9 cellular contexts compared by ENCODE assay signal in genomic region chr6:14804444-14805210, GRCh38.
DNase-seq lines count a peak whose midpoint lies in the region; ATAC-seq, FAIRE-seq and TF ChIP-seq lines count a peak whose summit lies in the region.
"Had no signal": no experiment of that assay in that cellular context is flagged by ENCODE, and none has a peak within 500 bp of the region (broad histone marks: within the 10 kb centered on the region; RNA-seq: fewer than 3 reads in every experiment).

No MANE protein-coding gene starts in this region.

- WGBS in hepatocyte (ENCODE audit: low lambda C conversion rate, missing lambda C conversion rate) = 67% methylated on average over 20 of the region's 20 CpGs
- 30 to 50% (median 42%) methylated on average over 20 of the region's 20 CpGs for WGBS in small intestine, 3 donors

- H3K4me2 ChIP-seq in hepatocyte = no peak overlapping the region

- H3K4me1 Mint-ChIP-seq in activated T-helper 17 cell treated with anti-CD3 and anti-CD28 coated beads, Interleukin-2, amount 50 U/mL, for 72 hours = peaks cover 7% of the 10 kb centered on the region
- H3K4me1 Mint-ChIP-seq in activated T-helper 2 cell treated with anti-CD3 and anti-CD28 coated beads, Interferon-gamma antibody, Interleukin-2, Interleukin-4, amounts not matched to agents 10 μg/mL and 5 μg/mL and 100 μg/mL, durations not matched to agents 14 hours and 24 hours and 36 hours (ENCODE audit: low read depth) = peaks cover 7% of the 10 kb centered on the region
- H3K4me1 Mint-ChIP-seq in activated naive CD4-positive, alpha-beta T cell treated with anti-CD3 and anti-CD28 coated beads for 36 hours (ENCODE audit: low read depth) = peaks cover 2% of the 10 kb centered on the region

- peak; percentile 73 for DNase-seq in H4 (ENCODE audit: low spot score)
- peak; percentile 82 for DNase-seq in astrocyte of the cerebellum (ENCODE audit: low read depth)
- DNase-seq in hepatocyte (ENCODE audit: low spot score) = peak; percentile 84
- DNase-seq in small intestine = peak; percentile 97
- DNase-seq in activated T-helper 2 cell treated with anti-CD3 and anti-CD28 coated beads, Interferon-gamma antibody, Interleukin-2, Interleukin-4, amounts not matched to agents 10 μg/mL and 5 μg/mL and 100 μg/mL, durations not matched to agents 14 hours and 24 hours and 36 hours (ENCODE audit: low spot score) = no peak
- no peak for DNase-seq in activated naive CD4-positive, alpha-beta T cell treated with anti-CD3 and anti-CD28 coated beads for 36 hours

- H3K27me3 Mint-ChIP-seq in activated T-helper 17 cell treated with anti-CD3 and anti-CD28 coated beads, Interleukin-2, amount 50 U/mL, for 72 hours = no peaks in the 10 kb centered on the region
- peaks cover 2% of the 10 kb centered on the region for H3K27me3 Mint-ChIP-seq in activated T-helper 2 cell treated with anti-CD3 and anti-CD28 coated beads, Interferon-gamma antibody, Interleukin-2, Interleukin-4, amounts not matched to agents 10 μg/mL and 5 μg/mL and 100 μg/mL, durations not matched to agents 14 hours and 24 hours and 36 hours (ENCODE audit: low read depth)
- no peaks in the 10 kb centered on the region for H3K27me3 Mint-ChIP-seq in activated naive CD4-positive, alpha-beta T cell treated with anti-CD3 and anti-CD28 coated beads for 36 hours (ENCODE audit: low read depth)

- in situ Hi-C loops in astrocyte of the cerebellum (cut with HindIII; ENCODE audit: low sequenced_read_pairs) = loop anchor here (5.0 kb wide), 1 partner anchor 68 kb away; no protein-coding TSS in a partner anchor

- H3K36me3 Mint-ChIP-seq in activated T-helper 17 cell treated with anti-CD3 and anti-CD28 coated beads, Interleukin-2, amount 50 U/mL, for 72 hours (ENCODE audit: low read depth) = no peaks in the 10 kb centered on the region
- peaks cover 5% of the 10 kb centered on the region for H3K36me3 Mint-ChIP-seq in activated T-helper 2 cell treated with anti-CD3 and anti-CD28 coated beads, Interferon-gamma antibody, Interleukin-2, Interleukin-4, amounts not matched to agents 10 μg/mL and 5 μg/mL and 100 μg/mL, durations not matched to agents 14 hours and 24 hours and 36 hours (ENCODE audit: low read depth)
- H3K36me3 Mint-ChIP-seq in activated naive CD4-positive, alpha-beta T cell treated with anti-CD3 and anti-CD28 coated beads for 36 hours (ENCODE audit: low read depth) = no peaks in the 10 kb centered on the region

- H3K4me1 ChIP-seq in hepatocyte (ENCODE audit: insufficient read depth) (no peaks in the 10 kb centered on the region), small intestine (ENCODE audit: control insufficient read depth in 2 of 2, insufficient read depth in 1 of 2, low read depth in 1 of 2, low read length in 1 of 2) (peaks cover 0 to 6% of the 10 kb centered on the region in 2 donors)

- no peak overlapping the region for H3K4me3 ChIP-seq in astrocyte of the cerebellum (ENCODE audit: low read depth, low read length)
- no peak overlapping the region for H3K4me3 ChIP-seq in hepatocyte
- no peak overlapping the region for H3K4me3 ChIP-seq in small intestine (ENCODE audit: low read depth in 1 of 2, low read length in 2 of 2)

- H3K36me3 ChIP-seq in hepatocyte (replicated peaks; ENCODE audit: insufficient read depth, low read depth) (no peaks in the 10 kb centered on the region), small intestine (ENCODE audit: control insufficient read depth in 2 of 2, insufficient read depth in 2 of 2, low read length in 2 of 2) (no peaks in the 10 kb centered on the region)

- no peak overlapping the region for H3K27ac ChIP-seq in hepatocyte
- H3K27ac ChIP-seq in small intestine (ENCODE audit: low read depth in 1 of 2, low read length in 1 of 2) = peak overlapping the region; percentile 1 to 77

- H3K27ac Mint-ChIP-seq in activated T-helper 17 cell treated with anti-CD3 and anti-CD28 coated beads, Interleukin-2, amount 50 U/mL, for 72 hours = no peak overlapping the region
- H3K27ac Mint-ChIP-seq in activated T-helper 2 cell treated with anti-CD3 and anti-CD28 coated beads, Interferon-gamma antibody, Interleukin-2, Interleukin-4, amounts not matched to agents 10 μg/mL and 5 μg/mL and 100 μg/mL, durations not matched to agents 14 hours and 24 hours and 36 hours = no peak overlapping the region
- no peak overlapping the region for H3K27ac Mint-ChIP-seq in activated naive CD4-positive, alpha-beta T cell treated with anti-CD3 and anti-CD28 coated beads for 36 hours

- peaks cover 4% of the 10 kb centered on the region for H3K9me3 Mint-ChIP-seq in activated T-helper 17 cell treated with anti-CD3 and anti-CD28 coated beads, Interleukin-2, amount 50 U/mL, for 72 hours
- H3K9me3 Mint-ChIP-seq in activated T-helper 2 cell treated with anti-CD3 and anti-CD28 coated beads, Interferon-gamma antibody, Interleukin-2, Interleukin-4, amounts not matched to agents 10 μg/mL and 5 μg/mL and 100 μg/mL, durations not matched to agents 14 hours and 24 hours and 36 hours = peaks cover 19% of the 10 kb centered on the region
- H3K9me3 Mint-ChIP-seq in activated naive CD4-positive, alpha-beta T cell treated with anti-CD3 and anti-CD28 coated beads for 36 hours = peaks cover 9% of the 10 kb centered on the region

- ATAC-seq in activated T-helper 17 cell treated with anti-CD3 and anti-CD28 coated beads, Interleukin-2, amount 50 U/mL, for 72 hours (replicated peaks) = no peak
- no peak for ATAC-seq in GM21423 (IDR thresholded peaks at IDR 0.05; ENCODE audit: unreplicated experiment)

- TF ChIP-seq CTCF in astrocyte of the cerebellum (IDR thresholded peaks at IDR 0.05; ENCODE audit: low read depth, low read length, missing control alignments) (no peak), hepatocyte (IDR thresholded peaks at IDR 0.05; ENCODE audit: poor library complexity) (no peak)

- no peaks in the 10 kb centered on the region for H4K20me1 ChIP-seq in hepatocyte (ENCODE audit: insufficient read depth, poor library complexity, severe bottlenecking)

- H3K9me2 ChIP-seq in hepatocyte (replicated peaks; ENCODE audit: insufficient read depth) = no peaks in the 10 kb centered on the region

- no peak for FAIRE-seq in small intestine (lab: Jason Lieb, UNC)

- H3K4me3 Mint-ChIP-seq in activated T-helper 17 cell treated with anti-CD3 and anti-CD28 coated beads, Interleukin-2, amount 50 U/mL, for 72 hours = no peak overlapping the region
- no peak overlapping the region for H3K4me3 Mint-ChIP-seq in activated T-helper 2 cell treated with anti-CD3 and anti-CD28 coated beads, Interferon-gamma antibody, Interleukin-2, Interleukin-4, amounts not matched to agents 10 μg/mL and 5 μg/mL and 100 μg/mL, durations not matched to agents 14 hours and 24 hours and 36 hours (ENCODE audit: low read depth)
- H3K4me3 Mint-ChIP-seq in activated naive CD4-positive, alpha-beta T cell treated with anti-CD3 and anti-CD28 coated beads for 36 hours = no peak overlapping the region
- H3K4me3 Mint-ChIP-seq: nephron had no signal

- H2AFZ ChIP-seq in hepatocyte = no peak overlapping the region

- intact Hi-C loops in activated T-helper 2 cell treated with anti-CD3 and anti-CD28 coated beads, Interferon-gamma antibody, Interleukin-2, Interleukin-4, amounts not matched to agents 10 μg/mL and 5 μg/mL and 100 μg/mL, durations not matched to agents 14 hours and 24 hours and 36 hours (cut with micrococcal nuclease) = no loop called here
- intact Hi-C loops in activated naive CD4-positive, alpha-beta T cell treated with anti-CD3 and anti-CD28 coated beads for 36 hours (cut with micrococcal nuclease) = no loop called here

- H3K9me3 ChIP-seq in hepatocyte (ENCODE audit: low read depth) (no peaks in the 10 kb centered on the region), small intestine (ENCODE audit: control insufficient read depth, low read depth) (no peaks in the 10 kb centered on the region)

- H3K79me2 ChIP-seq in hepatocyte = no peaks in the 10 kb centered on the region

- H3K27me3 ChIP-seq in hepatocyte = no peaks in the 10 kb centered on the region
- H3K27me3 ChIP-seq in small intestine (ENCODE audit: control insufficient read depth in 2 of 2, insufficient read depth in 2 of 2, low read length in 2 of 2) = no peaks in the 10 kb centered on the region

- CTCF ChIA-PET in activated naive CD4-positive, alpha-beta T cell treated with anti-CD3 and anti-CD28 coated beads for 36 hours (lab: Charles Lee) = interaction anchor here (1.5 kb wide), 1 partner anchor 14 kb away, joined by 5 read pairs; no protein-coding TSS in a partner anchor

Comparison
In these comparisons a context has a peak if more than half of its experiments do, and no peak if none do; other contexts are left out.
1. DNase-seq: peak in H4 (single experiment), astrocyte of the cerebellum (single experiment), hepatocyte (single experiment) and small intestine (single experiment); none in activated T-helper 2 cell treated with anti-CD3 and anti-CD28 coated beads, Interferon-gamma antibody, Interleukin-2, Interleukin-4, amounts not matched to agents 10 μg/mL and 5 μg/mL and 100 μg/mL, durations not matched to agents 14 hours and 24 hours and 36 hours (single experiment) and activated naive CD4-positive, alpha-beta T cell treated with anti-CD3 and anti-CD28 coated beads for 36 hours (single experiment).